In the genomic region with DNA sequence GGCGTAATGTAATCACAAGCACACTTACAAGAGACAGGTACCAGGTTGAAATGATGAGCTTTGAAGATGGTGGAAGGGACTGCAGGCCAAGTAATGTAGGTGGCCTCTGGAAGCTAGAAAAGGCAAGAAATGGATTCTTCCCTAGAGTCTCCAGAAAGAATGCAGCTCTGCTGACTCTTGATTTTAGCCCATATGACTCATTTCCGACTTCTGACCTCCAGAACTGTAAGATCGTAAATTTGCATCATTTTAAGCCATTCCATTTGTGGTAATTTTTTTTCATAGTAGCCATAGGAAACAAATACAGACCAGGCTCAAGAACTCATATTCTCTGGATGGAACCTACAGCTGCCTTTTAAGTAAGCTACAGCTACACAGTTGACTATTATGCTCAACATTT, we compare ENCODE assay signal across 21 cellular contexts.
DNase-seq lines count a peak whose midpoint lies in the region; ATAC-seq, FAIRE-seq and TF ChIP-seq lines count a peak whose summit lies in the region.
"Had no signal": no experiment of that assay in that cellular context is flagged by ENCODE, and none has a peak within 500 bp of the region (broad histone marks: within the 10 kb centered on the region; RNA-seq: fewer than 3 reads in every experiment).

No MANE protein-coding gene starts in this region.

- no peak overlapping the region for H3K9ac ChIP-seq in IMR-90 (ENCODE audit: low read depth, low read length)
- no peak overlapping the region for H3K9ac ChIP-seq in astrocyte (ENCODE audit: low read length)

- H3K27me3 ChIP-seq in IMR-90 (ENCODE audit: control insufficient read depth, insufficient read depth, low read length) (no peaks in the 10 kb centered on the region), astrocyte (ENCODE audit: insufficient read depth, low read length) (no peaks in the 10 kb centered on the region), sigmoid colon (no peaks in the 10 kb centered on the region)
- H3K27me3 ChIP-seq: uterus had no signal

- H3K27me3 Mint-ChIP-seq in astrocyte (ENCODE audit: low read depth, unreplicated experiment): no peaks in the 10 kb centered on the region
- H3K27me3 Mint-ChIP-seq: activated T-helper 17 cell treated with anti-CD3 and anti-CD28 coated beads, Interleukin-2, amount 50 U/mL, for 72 hours; stimulated activated naive CD8-positive, alpha-beta T cell treated with anti-CD3 and anti-CD28 coated beads, Interleukin-15, amount 100 ng/mL, for 72 hours had no signal

- intact Hi-C loops in IMR-90 (cut with micrococcal nuclease): no loop called here
- intact Hi-C loops in sigmoid colon (cut with DNase I): no loop called here

- in situ Hi-C loops in IMR-90 (cut with MboI; ENCODE audit: low sequenced_read_pairs): no loop called here

- H2AK9ac ChIP-seq in IMR-90 (replicated peaks; ENCODE audit: low read depth, low read length, poor library complexity): no peak overlapping the region

- H2BK5ac ChIP-seq in IMR-90 (ENCODE audit: low read depth, low read length, poor library complexity, severe bottlenecking): no peak overlapping the region

- no peaks in the 10 kb centered on the region for H3K36me3 ChIP-seq in IMR-90 (ENCODE audit: control insufficient read depth, insufficient read depth, low read length)
- no peaks in the 10 kb centered on the region for H3K36me3 ChIP-seq in astrocyte (ENCODE audit: insufficient read depth, low read length)
- H3K36me3 ChIP-seq in sigmoid colon: no peaks in the 10 kb centered on the region
- H3K36me3 ChIP-seq: uterus had no signal

- H4K8ac ChIP-seq in IMR-90 (ENCODE audit: low read depth in 2 of 2, low read length in 2 of 2): no peak overlapping the region; a peak in 1 of 4 replicates

- dilution Hi-C loops in IMR-90 (cut with HindIII; ENCODE audit: low sequenced_read_pairs, unreplicated experiment): no loop called here

- H2AFZ ChIP-seq in IMR-90 (replicated peaks; ENCODE audit: low read length, poor library complexity) (no peak overlapping the region), astrocyte (ENCODE audit: low read depth, low read length) (no peak overlapping the region)

- no peak for TF ChIP-seq RAD21 in IMR-90 (IDR thresholded peaks at IDR 0.05; ENCODE audit: low read length)

- peaks cover 6 to 11% of the 10 kb centered on the region in 2 experiments; a peak in 3 of 4 replicates for H3K79me1 ChIP-seq in IMR-90 (ENCODE audit: low read depth in 1 of 2, low read length in 2 of 2)

- no peak overlapping the region for H4K5ac ChIP-seq in IMR-90 (ENCODE audit: low read depth, low read length)

- H3K9me1 ChIP-seq in IMR-90 (ENCODE audit: insufficient read depth, low read length): peaks cover 2% of the 10 kb centered on the region

- peak overlapping the region; percentile 3; the same call in 1 of the 2 replicates for H2BK120ac ChIP-seq in IMR-90 (ENCODE audit: low read depth, low read length)

- no peaks in the 10 kb centered on the region for H4K20me1 ChIP-seq in IMR-90 (ENCODE audit: insufficient read depth, low read length)
- H4K20me1 ChIP-seq in astrocyte (ENCODE audit: insufficient read depth, low read length): no peaks in the 10 kb centered on the region

- H3K27ac ChIP-seq in IMR-90 (ENCODE audit: insufficient read depth, low read length) (no peak overlapping the region), astrocyte (ENCODE audit: low read depth, low read length) (no peak overlapping the region), sigmoid colon (no peak overlapping the region)
- H3K27ac ChIP-seq: RWPE1, uterus, VCaP had no signal

- POLR2A ChIA-PET in IMR-90 (lab: Charles Lee; ENCODE audit: unreplicated experiment): no interaction called here

- no peaks in the 10 kb centered on the region for H3K36me3 Mint-ChIP-seq in astrocyte (ENCODE audit: low read depth, unreplicated experiment)

- BruUV-seq in IMR-90 (replicated peaks; lab: Mats Ljungman, UMichigan): no TSS peak

- no peak overlapping the region for H3K14ac ChIP-seq in IMR-90 (replicated peaks; ENCODE audit: low read depth, low read length)

- no peaks in the 10 kb centered on the region for H3K79me2 ChIP-seq in astrocyte (ENCODE audit: insufficient read depth, low read length)

- ATAC-seq in IMR-90 (ENCODE audit: low read depth): peak; percentile 65
- no peak for ATAC-seq in HG03135 (IDR thresholded peaks at IDR 0.05; ENCODE audit: unreplicated experiment)
- ATAC-seq: activated T-helper 17 cell treated with anti-CD3 and anti-CD28 coated beads, Interleukin-2, amount 50 U/mL, for 72 hours; HCT116; stimulated activated naive CD8-positive, alpha-beta T cell treated with anti-CD3 and anti-CD28 coated beads, Interleukin-15, amount 100 ng/mL, for 72 hours had no signal

- DNase-seq in ELR (ENCODE audit: low read depth) (peak; percentile 86), IMR-90 (peak; percentile 73), astrocyte (ENCODE audit: low read depth) (peak; percentile 30), iris pigment epithelial cell (ENCODE audit: low read depth) (peak; percentile 80), sigmoid colon (no peak), putamen (ENCODE audit: low spot score) (no peak), medulla oblongata (ENCODE audit: extremely low spot score) (no peak)
- DNase-seq: amniotic stem cell; head of caudate nucleus; mesendoderm; NCI-H1092 treated with DMSO at 0.1 percent for 48 hours; NCI-H82; stimulated activated naive CD8-positive, alpha-beta T cell treated with anti-CD3 and anti-CD28 coated beads, Interleukin-15, amount 100 ng/mL, for 72 hours; uterus had no signal

- TF ChIP-seq POLR2A in IMR-90 (IDR thresholded peaks at IDR 0.05; ENCODE audit: low read depth, low read length): no peak
- no peak for TF ChIP-seq POLR2A in sigmoid colon (IDR thresholded peaks at IDR 0.05)

- 0 out of 2 replicates have a peak, but pooled peaks cover 1% of the 10 kb centered on the region for H3K4me1 ChIP-seq in IMR-90 (ENCODE audit: control insufficient read depth, insufficient read depth, low read length)
- H3K4me1 ChIP-seq in astrocyte (ENCODE audit: insufficient read depth, low read length): no peaks in the 10 kb centered on the region
- H3K4me1 ChIP-seq in sigmoid colon: no peaks in the 10 kb centered on the region
- H3K4me1 ChIP-seq: uterus had no signal

- H3K23ac ChIP-seq in IMR-90 (ENCODE audit: low read depth, low read length): no peak overlapping the region

- no peak overlapping the region for H2BK20ac ChIP-seq in IMR-90 (ENCODE audit: low read depth, low read length)

- H3K4me3 ChIP-seq in IMR-90 (ENCODE audit: insufficient read depth, low read depth, low read length): no peak overlapping the region
- no peak overlapping the region for H3K4me3 ChIP-seq in astrocyte (ENCODE audit: insufficient read depth, low read depth, low read length)
- H3K4me3 ChIP-seq in sigmoid colon: no peak overlapping the region
- H3K4me3 ChIP-seq: uterus had no signal

- no peak overlapping the region for H3K4me2 ChIP-seq in IMR-90 (ENCODE audit: low read depth, low read length)
- H3K4me2 ChIP-seq in astrocyte (ENCODE audit: low read length): no peak overlapping the region

- no peaks in the 10 kb centered on the region for H3K9me3 Mint-ChIP-seq in astrocyte (ENCODE audit: unreplicated experiment)
- H3K9me3 Mint-ChIP-seq: nephron had no signal

- peaks cover 2% of the 10 kb centered on the region for H3K4me1 Mint-ChIP-seq in astrocyte (ENCODE audit: low read depth, unreplicated experiment)
- H3K4me1 Mint-ChIP-seq: activated T-helper 17 cell treated with anti-CD3 and anti-CD28 coated beads, Interleukin-2, amount 50 U/mL, for 72 hours; nephron; stimulated activated naive CD8-positive, alpha-beta T cell treated with anti-CD3 and anti-CD28 coated beads, Interleukin-15, amount 100 ng/mL, for 72 hours had no signal

- H2BK15ac ChIP-seq in IMR-90 (ENCODE audit: low read depth, low read length): no peak overlapping the region

- no CpG with 5 or more reads among the region's 3 CpGs for WGBS in IMR-90 (ENCODE audit: extremely low coverage in 2 of 2, insufficient read length in 1 of 2), 2 experiments
- 89 to 92% methylated on average over 3 of the region's 3 CpGs for WGBS in sigmoid colon, 2 donors

- H2AK5ac ChIP-seq in IMR-90 (ENCODE audit: low read depth, low read length): no peak overlapping the region

- TF ChIP-seq CTCF in IMR-90 (conservative IDR thresholded peaks at IDR 0.05; ENCODE audit: low read depth, low read length) (no peak), astrocyte (IDR thresholded peaks at IDR 0.05; ENCODE audit: insufficient read depth, low read depth, low read length) (no peak), sigmoid colon (IDR thresholded peaks at IDR 0.05) (no peak)

- no peak for TF ChIP-seq EP300 in sigmoid colon (IDR thresholded peaks at IDR 0.05)

- no peak overlapping the region for H4K91ac ChIP-seq in IMR-90 (ENCODE audit: insufficient read depth, low read depth, low read length)

- H3K9me3 ChIP-seq in IMR-90 (ENCODE audit: control insufficient read depth, insufficient read depth, low read length) (no peaks in the 10 kb centered on the region), astrocyte (ENCODE audit: insufficient read depth, low read depth, low read length) (no peaks in the 10 kb centered on the region), sigmoid colon (no peaks in the 10 kb centered on the region)
- H3K9me3 ChIP-seq: uterus had no signal

- no peak for FAIRE-seq in astrocyte (lab: Jason Lieb, UNC)
- FAIRE-seq: keratinocyte had no signal

- H3K18ac ChIP-seq in IMR-90 (ENCODE audit: low read depth, low read length): no peak overlapping the region

- no peak overlapping the region for H3K4me3 Mint-ChIP-seq in astrocyte (ENCODE audit: unreplicated experiment)
- H3K4me3 Mint-ChIP-seq: activated T-helper 17 cell treated with anti-CD3 and anti-CD28 coated beads, Interleukin-2, amount 50 U/mL, for 72 hours; nephron; stimulated activated naive CD8-positive, alpha-beta T cell treated with anti-CD3 and anti-CD28 coated beads, Interleukin-15, amount 100 ng/mL, for 72 hours had no signal

- no peak overlapping the region for H3K56ac ChIP-seq in IMR-90 (ENCODE audit: extremely low read depth, insufficient read depth, low read length)

- no peak overlapping the region for H3K4ac ChIP-seq in IMR-90 (ENCODE audit: low read depth, low read length)

- CTCF ChIA-PET in IMR-90 (lab: Yijun Ruan, JAX): interaction anchor here (1.2 kb wide), 1 partner anchor 19 kb away, joined by 3 read pairs; no protein-coding TSS in a partner anchor

- no peak overlapping the region for H3K27ac Mint-ChIP-seq in astrocyte (ENCODE audit: unreplicated experiment)
- H3K27ac Mint-ChIP-seq: activated T-helper 17 cell treated with anti-CD3 and anti-CD28 coated beads, Interleukin-2, amount 50 U/mL, for 72 hours; nephron; stimulated activated naive CD8-positive, alpha-beta T cell treated with anti-CD3 and anti-CD28 coated beads, Interleukin-15, amount 100 ng/mL, for 72 hours had no signal

TF ChIP-seq in IMR-90, 13 proteins besides CTCF, POLR2A, EP300 and RAD21 (continues in another document):
- TF ChIP-seq MXI1 (IDR thresholded peaks at IDR 0.05; ENCODE audit: borderline replicate concordance, low read depth, low read length): no peak
- TF ChIP-seq RCOR1 (IDR thresholded peaks at IDR 0.05; ENCODE audit: insufficient replicate concordance, low read length): no peak
- peak; percentile 22; the same call in 1 of the 2 replicates for TF ChIP-seq MAFK (IDR thresholded peaks at IDR 0.05; ENCODE audit: low read depth, low read length)
- TF ChIP-seq SMC3 (IDR thresholded peaks at IDR 0.05; ENCODE audit: low read depth, low read length): no peak
- no peak for TF ChIP-seq RFX5 (IDR thresholded peaks at IDR 0.05; ENCODE audit: low read depth, low read length)
- no peak for TF ChIP-seq CHD1 (IDR thresholded peaks at IDR 0.05; ENCODE audit: low read depth, low read length)
- TF ChIP-seq BHLHE40 (IDR thresholded peaks at IDR 0.05; ENCODE audit: low read depth, low read length): no peak

Comparison
In these comparisons a context has a peak if more than half of its experiments do, and no peak if none do; other contexts are left out.
1. DNase-seq: peak in ELR (single experiment), IMR-90 (single experiment), astrocyte (single experiment) and iris pigment epithelial cell (single experiment); none in sigmoid colon (single experiment), putamen (single experiment) and medulla oblongata (single experiment).